23 cellular contexts compared by ENCODE assay signal in genomic region chr14:25759251-25759650, GRCh38.
DNase-seq lines count a peak whose midpoint lies in the region; ATAC-seq and TF ChIP-seq lines count a peak whose summit lies in the region.
"Had no signal": no experiment of that assay in that cellular context is flagged by ENCODE, and none has a peak within 500 bp of the region (broad histone marks: within the 10 kb centered on the region; RNA-seq: fewer than 3 reads in every experiment).

No MANE protein-coding gene starts in this region.

- H3K4me2 ChIP-seq in neural progenitor cell, result no peak overlapping the region
- no peak overlapping the region for H3K4me2 ChIP-seq in PC-9
- H3K4me2 ChIP-seq: BLaER1 treated with 17β-estradiol and CSF1 and Interleukin-3, amounts not matched to agents 10 nM and 100 nM had no signal

- TF ChIP-seq CTCF in A673 (conservative IDR thresholded peaks at IDR 0.05; ENCODE audit: low read depth, low read length) (no peak), neural progenitor cell (IDR thresholded peaks at IDR 0.05) (no peak), PC-9 (conservative IDR thresholded peaks at IDR 0.05) (no peak)

- DNase-seq in A673 (ENCODE audit: low spot score) (no peak), NCI-H1694 (lab: John Stamatoyannopoulos, UW) (peak; percentile 77), neural progenitor cell (ENCODE audit: low spot score) (no peak), right cardiac atrium (no peak), PC-9 (no peak)
- no peak for DNase-seq in activated CD4-positive, alpha-beta T cell treated with anti-CD3 and anti-CD28 coated beads for 36 hours
- DNase-seq: ACHN; AML-193; BE2C; CD4-positive, alpha-beta T cell; CD8-positive, alpha-beta memory T cell; DMS 273 treated with DMSO at 0.1 percent for 48 hours; DMS79; EL; GDM1; GOT3; H7; HCEC 1CT had no signal

- 73% methylated on average over 2 of the region's 2 CpGs for WGBS in right cardiac atrium

- H3K27me3 ChIP-seq in A673 (replicated peaks; ENCODE audit: insufficient read depth, low read depth, low read length, poor library complexity), result no peaks in the 10 kb centered on the region
- no peaks in the 10 kb centered on the region for H3K27me3 ChIP-seq in iPS-20b (ENCODE audit: insufficient read depth, low read length)
- H3K27me3 ChIP-seq in neural progenitor cell, result no peaks in the 10 kb centered on the region
- no peaks in the 10 kb centered on the region for H3K27me3 ChIP-seq in right cardiac atrium (ENCODE audit: control insufficient read depth, insufficient read depth)
- H3K27me3 ChIP-seq in PC-9 (ENCODE audit: insufficient read depth, low read depth), result no peaks in the 10 kb centered on the region
- H3K27me3 ChIP-seq: BE2C; BLaER1 treated with 17β-estradiol and CSF1 and Interleukin-3, amounts not matched to agents 10 nM and 100 nM had no signal

- H3K27me3 Mint-ChIP-seq in neural progenitor cell (ENCODE audit: insufficient read depth, low read depth), result no peaks in the 10 kb centered on the region
- H3K27me3 Mint-ChIP-seq in activated CD4-positive, alpha-beta T cell treated with anti-CD3 and anti-CD28 coated beads for 36 hours, result no peaks in the 10 kb centered on the region
- H3K27me3 Mint-ChIP-seq: CD4-positive, alpha-beta T cell had no signal

- no peaks in the 10 kb centered on the region for H3K9me3 ChIP-seq in A673 (ENCODE audit: low read depth, low read length, poor library complexity, severe bottlenecking)
- H3K9me3 ChIP-seq in iPS-20b (ENCODE audit: insufficient read depth, low read depth, low read length), result no peaks in the 10 kb centered on the region
- H3K9me3 ChIP-seq in neural progenitor cell (ENCODE audit: low read depth), result no peaks in the 10 kb centered on the region
- H3K9me3 ChIP-seq in right cardiac atrium (ENCODE audit: control insufficient read depth, low read length), result no peaks in the 10 kb centered on the region
- H3K9me3 ChIP-seq in PC-9 (ENCODE audit: insufficient read depth, low read depth), result no peaks in the 10 kb centered on the region
- H3K9me3 ChIP-seq: BLaER1 treated with 17β-estradiol and CSF1 and Interleukin-3, amounts not matched to agents 10 nM and 100 nM had no signal

- no peak for ATAC-seq in right cardiac atrium
- ATAC-seq in activated CD4-positive, alpha-beta T cell treated with anti-CD3 and anti-CD28 coated beads for 36 hours, result no peak
- ATAC-seq: GM12878 had no signal

- peak overlapping the region; percentile 64 for H3K27ac ChIP-seq in A673 (ENCODE audit: low read depth, low read length, poor library complexity, severe bottlenecking)
- H3K27ac ChIP-seq in iPS-20b (ENCODE audit: low read length), result peak overlapping the region; percentile 14
- H3K27ac ChIP-seq in neural progenitor cell, result no peak overlapping the region
- H3K27ac ChIP-seq in right cardiac atrium (ENCODE audit: low read length), result no peak overlapping the region
- no peak overlapping the region for H3K27ac ChIP-seq in PC-9
- H3K27ac ChIP-seq: 22Rv1; BLaER1 treated with 17β-estradiol and CSF1 and Interleukin-3, amounts not matched to agents 10 nM and 100 nM had no signal

- no peaks in the 10 kb centered on the region for H3K9me3 Mint-ChIP-seq in neural progenitor cell
- H3K9me3 Mint-ChIP-seq in activated CD4-positive, alpha-beta T cell treated with anti-CD3 and anti-CD28 coated beads for 36 hours (ENCODE audit: low read depth), result peaks cover 10% of the 10 kb centered on the region

- intact Hi-C loops in A673 (cut with micrococcal nuclease; ENCODE audit: unreplicated experiment) (no loop called here), right cardiac atrium (cut with DNase I) (no loop called here), PC-9 (cut with micrococcal nuclease; ENCODE audit: unreplicated experiment) (no loop called here)
- intact Hi-C loops in activated CD4-positive, alpha-beta T cell treated with anti-CD3 and anti-CD28 coated beads for 36 hours (cut with DNase I, micrococcal nuclease), result no loop called here

- CTCF ChIA-PET in A673 (lab: Charles Lee) (interaction anchor here (0.7 kb wide), 1 partner anchor 152 kb away, joined by 4 read pairs; no protein-coding TSS in a partner anchor), PC-9 (lab: Charles Lee) (no interaction called here)
- CTCF ChIA-PET in activated CD4-positive, alpha-beta T cell treated with anti-CD3 and anti-CD28 coated beads for 36 hours (lab: Charles Lee), result no interaction called here

- H3K9ac ChIP-seq in iPS-20b (ENCODE audit: low read depth, low read length), result no peak overlapping the region
- H3K9ac ChIP-seq in neural progenitor cell, result no peak overlapping the region
- H3K9ac ChIP-seq: BLaER1 treated with 17β-estradiol and CSF1 and Interleukin-3, amounts not matched to agents 10 nM and 100 nM had no signal

- H3F3A ChIP-seq in neural progenitor cell (ENCODE audit: low read depth), result no peaks in the 10 kb centered on the region
- no peaks in the 10 kb centered on the region for H3F3A ChIP-seq in PC-9 (ENCODE audit: insufficient read depth, low read depth)

- H3K9me2 ChIP-seq in PC-9 (ENCODE audit: insufficient read depth), result no peaks in the 10 kb centered on the region

- H3K4me1 Mint-ChIP-seq in neural progenitor cell, result peaks cover 12% of the 10 kb centered on the region
- H3K4me1 Mint-ChIP-seq in activated CD4-positive, alpha-beta T cell treated with anti-CD3 and anti-CD28 coated beads for 36 hours, result no peaks in the 10 kb centered on the region
- H3K4me1 Mint-ChIP-seq: CD14-positive monocyte; CD8-positive, alpha-beta memory T cell had no signal

- POLR2A ChIA-PET in A673 (lab: Charles Lee; ENCODE audit: low non-redundant PET), result no interaction called here
- POLR2A ChIA-PET in PC-9 (lab: Charles Lee; ENCODE audit: unreplicated experiment), result no interaction called here
- POLR2A ChIA-PET in activated CD4-positive, alpha-beta T cell treated with anti-CD3 and anti-CD28 coated beads for 36 hours (lab: Charles Lee), result no interaction called here

- H3K4me3 Mint-ChIP-seq in neural progenitor cell, result no peak overlapping the region
- H3K4me3 Mint-ChIP-seq in activated CD4-positive, alpha-beta T cell treated with anti-CD3 and anti-CD28 coated beads for 36 hours, result no peak overlapping the region
- H3K4me3 Mint-ChIP-seq: CD14-positive monocyte; CD4-positive, alpha-beta T cell; CD8-positive, alpha-beta memory T cell had no signal

- no peaks in the 10 kb centered on the region for H3K36me3 Mint-ChIP-seq in neural progenitor cell
- no peaks in the 10 kb centered on the region for H3K36me3 Mint-ChIP-seq in activated CD4-positive, alpha-beta T cell treated with anti-CD3 and anti-CD28 coated beads for 36 hours (ENCODE audit: low read depth)
- H3K36me3 Mint-ChIP-seq: CD14-positive monocyte; CD8-positive, alpha-beta memory T cell had no signal

- H2AFZ ChIP-seq in neural progenitor cell (replicated peaks) (no peak overlapping the region), PC-9 (no peak overlapping the region)

- H3K79me2 ChIP-seq in neural progenitor cell (ENCODE audit: low read depth), result no peaks in the 10 kb centered on the region
- no peaks in the 10 kb centered on the region for H3K79me2 ChIP-seq in PC-9 (ENCODE audit: low read depth)

- no TSS peak for BruUV-seq in A673 (replicated peaks; lab: Mats Ljungman, UMichigan)
- no TSS peak for BruUV-seq in PC-9 (replicated peaks; lab: Mats Ljungman, UMichigan)

- peaks cover 26% of the 10 kb centered on the region for H3K4me1 ChIP-seq in A673 (ENCODE audit: insufficient read depth, low read length, poor library complexity, severe bottlenecking)
- peaks cover 24% of the 10 kb centered on the region for H3K4me1 ChIP-seq in iPS-20b (ENCODE audit: insufficient read depth, low read length)
- H3K4me1 ChIP-seq in neural progenitor cell, result peaks cover 14% of the 10 kb centered on the region
- H3K4me1 ChIP-seq in right cardiac atrium (ENCODE audit: control insufficient read depth, insufficient read depth, low read length), result no peaks in the 10 kb centered on the region
- H3K4me1 ChIP-seq in PC-9 (replicated peaks; ENCODE audit: insufficient read depth), result no peaks in the 10 kb centered on the region
- H3K4me1 ChIP-seq: BE2C; BLaER1 treated with 17β-estradiol and CSF1 and Interleukin-3, amounts not matched to agents 10 nM and 100 nM had no signal

- H3K36me3 ChIP-seq in A673 (ENCODE audit: insufficient read depth, low read length, poor library complexity, severe bottlenecking) (no peaks in the 10 kb centered on the region), iPS-20b (ENCODE audit: insufficient read depth, low read depth, low read length) (no peaks in the 10 kb centered on the region), neural progenitor cell (no peaks in the 10 kb centered on the region), PC-9 (ENCODE audit: low read depth) (no peaks in the 10 kb centered on the region)
- H3K36me3 ChIP-seq: BE2C; BLaER1 treated with 17β-estradiol and CSF1 and Interleukin-3, amounts not matched to agents 10 nM and 100 nM had no signal

- H3K27ac Mint-ChIP-seq in neural progenitor cell, result peak overlapping the region; percentile 73
- H3K27ac Mint-ChIP-seq in activated CD4-positive, alpha-beta T cell treated with anti-CD3 and anti-CD28 coated beads for 36 hours, result no peak overlapping the region
- H3K27ac Mint-ChIP-seq: CD14-positive monocyte; CD4-positive, alpha-beta T cell; CD8-positive, alpha-beta memory T cell had no signal

- no peaks in the 10 kb centered on the region for H4K20me1 ChIP-seq in neural progenitor cell (ENCODE audit: low read depth)
- H4K20me1 ChIP-seq in PC-9 (ENCODE audit: insufficient read depth), result no peaks in the 10 kb centered on the region
- H4K20me1 ChIP-seq: BLaER1 treated with 17β-estradiol and CSF1 and Interleukin-3, amounts not matched to agents 10 nM and 100 nM had no signal

- H3K4me3 ChIP-seq in A673 (ENCODE audit: low read depth, low read length, poor library complexity, severe bottlenecking) (no peak overlapping the region), iPS-20b (ENCODE audit: low read length) (no peak overlapping the region), neural progenitor cell (no peak overlapping the region), right cardiac atrium (ENCODE audit: low read length) (no peak overlapping the region), PC-9 (no peak overlapping the region)
- H3K4me3 ChIP-seq: BLaER1 treated with 17β-estradiol and CSF1 and Interleukin-3, amounts not matched to agents 10 nM and 100 nM; GM12878 had no signal

Comparison
In these comparisons a context has a peak if more than half of its experiments do, and no peak if none do; other contexts are left out.
1. H3K27ac ChIP-seq: peak in A673 (single experiment) and iPS-20b (single experiment); none in neural progenitor cell (single experiment), right cardiac atrium (single experiment) and PC-9 (single experiment).